Comparison of ENCODE assay signal across 13 cellular contexts in the genomic region with DNA sequence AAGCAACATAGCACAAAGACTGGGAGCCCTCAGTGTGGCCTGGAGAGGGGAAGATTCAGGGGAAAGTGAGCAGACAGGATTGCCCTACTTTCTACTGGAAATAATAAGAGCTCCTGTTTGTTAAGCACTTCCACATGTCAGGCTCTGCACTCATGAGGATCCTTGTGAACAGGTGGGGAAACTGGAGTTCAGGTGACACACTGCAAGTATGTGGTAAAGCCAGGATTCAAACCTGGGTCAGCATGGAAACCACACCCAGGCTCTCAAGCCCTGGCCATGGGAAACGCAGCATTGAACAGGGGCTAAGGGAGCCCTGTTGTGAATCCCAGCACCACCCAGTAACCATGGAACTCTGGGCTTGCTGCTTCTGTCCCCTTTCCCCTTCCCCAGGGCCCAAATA. TPM values are rescaled to one million over a fixed set of nuclear protein-coding genes. Genes with fewer than 3 reads are reported as not detected.
DNase-seq lines count a peak whose midpoint lies in the region; TF ChIP-seq lines count a peak whose summit lies in the region.
"Had no signal": no experiment of that assay in that cellular context is flagged by ENCODE, and none has a peak within 500 bp of the region (broad histone marks: within the 10 kb centered on the region; RNA-seq: fewer than 3 reads in every experiment).

No MANE protein-coding gene starts in this region.

- 81% methylated on average over 1 of the region's 1 CpG for WGBS in mesenchymal stem cell

- H3K4me3 ChIP-seq in SU-DHL-6 (ENCODE audit: insufficient read depth, low read length, poor library complexity, severe bottlenecking), result no peak overlapping the region
- H3K4me3 ChIP-seq in mesenchymal stem cell (ENCODE audit: insufficient read depth in 1 of 2, low read depth in 1 of 2, low read length in 2 of 2), result no peak overlapping the region
- no peak overlapping the region for H3K4me3 ChIP-seq in Karpas-422 (ENCODE audit: low read length)
- H3K4me3 ChIP-seq: BLaER1, SJSA1, vagina had no signal

- TF ChIP-seq CTCF in Calu3 (IDR thresholded peaks at IDR 0.05; ENCODE audit: unreplicated experiment) (no peak), SU-DHL-6 (IDR thresholded peaks at IDR 0.05; ENCODE audit: insufficient read depth, low read length, poor library complexity, severe bottlenecking) (no peak)

- CTCF ChIA-PET in Calu3 (lab: Charles Lee), result interaction anchor here (0.8 to 25.3 kb wide), 12 partner anchors 11 to 177 kb away, joined by 3 to 1048 read pairs (median 6); a partner anchor contains a TSS

- H2BK12ac ChIP-seq in mesenchymal stem cell (ENCODE audit: low read length in 2 of 2), result no peak overlapping the region

- no peak overlapping the region for H3K4ac ChIP-seq in mesenchymal stem cell (ENCODE audit: low read depth in 1 of 2, low read length in 2 of 2)

- H3K23ac ChIP-seq in mesenchymal stem cell (ENCODE audit: low read length in 2 of 2), result no peak overlapping the region

- H2BK5ac ChIP-seq in mesenchymal stem cell (ENCODE audit: low read depth, low read length, poor library complexity, severe bottlenecking), result no peak overlapping the region

- no peak overlapping the region for H4K8ac ChIP-seq in mesenchymal stem cell (ENCODE audit: low read length)

- no peaks in the 10 kb centered on the region for H3K9me2 ChIP-seq in SU-DHL-6 (replicated peaks; ENCODE audit: insufficient read depth, low read length)
- H3K9me2 ChIP-seq in Karpas-422 (replicated peaks; ENCODE audit: insufficient read depth, low read length), result no peaks in the 10 kb centered on the region

- H3K4me1 ChIP-seq in mesenchymal stem cell (ENCODE audit: control insufficient read depth, insufficient read depth, low read depth, low read length), result peaks cover 52% of the 10 kb centered on the region
- peaks cover 2% of the 10 kb centered on the region; the same call in 1 of the 2 replicates for H3K4me1 ChIP-seq in Karpas-422 (ENCODE audit: low read length)

- H2BK15ac ChIP-seq in mesenchymal stem cell (ENCODE audit: low read depth, poor library complexity, severe bottlenecking), result no peak overlapping the region

- no peaks in the 10 kb centered on the region for H3K9me3 Mint-ChIP-seq in Calu3 (ENCODE audit: low read depth, unreplicated experiment)
- H3K9me3 Mint-ChIP-seq: activated naive CD4-positive, alpha-beta T cell treated with anti-CD3 and anti-CD28 coated beads, Interleukin-2, amount 50 U/mL, for 24 hours; naive thymus-derived CD4-positive, alpha-beta T cell had no signal

- intact Hi-C loops in Calu3 (cut with micrococcal nuclease; ENCODE audit: unreplicated experiment), result loop anchor here (5.0 kb wide), 1 partner anchor 160 kb away; a partner anchor contains a TSS

- H3K9ac ChIP-seq in SU-DHL-6 (ENCODE audit: low read length) (no peak overlapping the region), mesenchymal stem cell (ENCODE audit: low read length) (peak overlapping the region; percentile 86), Karpas-422 (ENCODE audit: low read length) (no peak overlapping the region)
- H3K9ac ChIP-seq: BLaER1 had no signal

- no peaks in the 10 kb centered on the region for H3K27me3 Mint-ChIP-seq in Calu3 (ENCODE audit: unreplicated experiment)
- H3K27me3 Mint-ChIP-seq: activated naive CD4-positive, alpha-beta T cell treated with anti-CD3 and anti-CD28 coated beads, Interleukin-2, amount 50 U/mL, for 24 hours; naive thymus-derived CD4-positive, alpha-beta T cell had no signal

- no peak overlapping the region for H3K4me2 ChIP-seq in SU-DHL-6 (ENCODE audit: low read depth, low read length, poor library complexity, severe bottlenecking)
- H3K4me2 ChIP-seq in mesenchymal stem cell (ENCODE audit: low read length, poor library complexity, severe bottlenecking), result no peak overlapping the region
- no peak overlapping the region for H3K4me2 ChIP-seq in Karpas-422 (ENCODE audit: low read depth, low read length, poor library complexity, severe bottlenecking)
- H3K4me2 ChIP-seq: BLaER1 had no signal

- H3K79me2 ChIP-seq in SU-DHL-6 (ENCODE audit: insufficient read depth, low read length) (no peaks in the 10 kb centered on the region), Karpas-422 (ENCODE audit: low read length) (no peaks in the 10 kb centered on the region)

- peaks cover 24% of the 10 kb centered on the region for H3F3A ChIP-seq in SU-DHL-6 (ENCODE audit: insufficient read depth)

- peaks cover 72% of the 10 kb centered on the region for H3K4me1 Mint-ChIP-seq in Calu3 (ENCODE audit: low read depth, unreplicated experiment)

- no peak overlapping the region for H2BK120ac ChIP-seq in mesenchymal stem cell (ENCODE audit: low read depth, low read length)

- no peak overlapping the region for H2AFZ ChIP-seq in SU-DHL-6 (ENCODE audit: low read depth, low read length, severe bottlenecking)
- H2AFZ ChIP-seq in mesenchymal stem cell (ENCODE audit: low read depth, low read length), result no peak overlapping the region
- H2AFZ ChIP-seq in Karpas-422 (ENCODE audit: low read length), result no peak overlapping the region

- H3K14ac ChIP-seq in mesenchymal stem cell (ENCODE audit: low read length in 2 of 2), result no peak overlapping the region

- no peaks in the 10 kb centered on the region for H4K20me1 ChIP-seq in SU-DHL-6 (ENCODE audit: low read depth, low read length)
- H4K20me1 ChIP-seq in Karpas-422 (ENCODE audit: insufficient read depth, low read depth, low read length), result no peaks in the 10 kb centered on the region

- peak overlapping the region; percentile 9 for H3K4me3 Mint-ChIP-seq in Calu3 (ENCODE audit: low read depth, unreplicated experiment)
- H3K4me3 Mint-ChIP-seq: activated naive CD4-positive, alpha-beta T cell treated with anti-CD3 and anti-CD28 coated beads, Interleukin-2, amount 50 U/mL, for 24 hours; naive thymus-derived CD4-positive, alpha-beta T cell had no signal

- peaks cover 32% of the 10 kb centered on the region for H3K79me1 ChIP-seq in mesenchymal stem cell (replicated peaks; ENCODE audit: low read length, poor library complexity, severe bottlenecking)

- peak; percentile 1 for DNase-seq in A172 (ENCODE audit: low spot score)
- no peak for DNase-seq in Calu3
- DNase-seq in mesenchymal stem cell, result no peak
- DNase-seq in stimulated activated CD4-positive, alpha-beta T cell treated with anti-CD3 and anti-CD28 coated beads, Interleukin-4, amount 100 ng/mL, for 4 hours, result no peak
- DNase-seq in RPMI8226, result no peak
- DNase-seq in NCI-H226, result no peak
- no peak for DNase-seq in Karpas-422

- H3K36me3 ChIP-seq in SU-DHL-6 (ENCODE audit: low read length) (no peaks in the 10 kb centered on the region), mesenchymal stem cell (ENCODE audit: control insufficient read depth in 1 of 2, insufficient read depth in 2 of 2, low read depth in 1 of 2, low read length in 2 of 2) (peaks cover 68 to 71% of the 10 kb centered on the region in 2 experiments), Karpas-422 (ENCODE audit: insufficient read depth, low read length) (peaks cover 39% of the 10 kb centered on the region)

- H3K27ac ChIP-seq in SU-DHL-6 (ENCODE audit: low read depth, low read length), result peak overlapping the region; percentile 11; the same call in 1 of the 2 replicates
- peak overlapping the region; percentile 96 for H3K27ac ChIP-seq in mesenchymal stem cell (ENCODE audit: low read length, poor library complexity, severe bottlenecking)
- H3K27ac ChIP-seq in Karpas-422 (ENCODE audit: low read length), result no peak overlapping the region
- H3K27ac ChIP-seq: BLaER1, SJSA1, vagina had no signal

- peak overlapping the region; percentile 47 for H2AK5ac ChIP-seq in mesenchymal stem cell (ENCODE audit: low read length, severe bottlenecking)

- no TSS peak for BruUV-seq in Calu3 (replicated peaks; lab: Mats Ljungman, UMichigan)

- no peak overlapping the region for H4K91ac ChIP-seq in mesenchymal stem cell (ENCODE audit: low read length)

- H3K27me3 ChIP-seq in SU-DHL-6 (ENCODE audit: low read length) (no peaks in the 10 kb centered on the region), mesenchymal stem cell (ENCODE audit: control insufficient read depth in 1 of 2, insufficient read depth in 1 of 2, low read length in 2 of 2) (no peaks in the 10 kb centered on the region), Karpas-422 (ENCODE audit: low read length) (no peaks in the 10 kb centered on the region)
- H3K27me3 ChIP-seq: BLaER1, SJSA1, vagina had no signal

- H3K27ac Mint-ChIP-seq in Calu3 (ENCODE audit: unreplicated experiment), result peak overlapping the region; percentile 98
- H3K27ac Mint-ChIP-seq: activated naive CD4-positive, alpha-beta T cell treated with anti-CD3 and anti-CD28 coated beads, Interleukin-2, amount 50 U/mL, for 24 hours had no signal

- no peak overlapping the region for H3K18ac ChIP-seq in mesenchymal stem cell (ENCODE audit: low read depth in 1 of 2, low read length in 2 of 2)

- H3K9me3 ChIP-seq in SU-DHL-6 (ENCODE audit: insufficient read depth, low read length) (no peaks in the 10 kb centered on the region), mesenchymal stem cell (ENCODE audit: control insufficient read depth, low read length) (no peaks in the 10 kb centered on the region), Karpas-422 (ENCODE audit: low read length) (no peaks in the 10 kb centered on the region)
- H3K9me3 ChIP-seq: BLaER1, SJSA1, vagina had no signal

- peaks cover 100% of the 10 kb centered on the region for H3K36me3 Mint-ChIP-seq in Calu3 (ENCODE audit: insufficient read depth, unreplicated experiment)

RNA-seq across cellular contexts. Expression of a gene that starts 42.8 kb away (rescaled TPM):
- 395 and 602 TPM in 2 replicates for total RNA-seq in A172 (2014; rRNA removed; shearing (Covaris generic))
- total RNA-seq in Calu3 (2022), result 347 and 431 TPM in 2 replicates
- polyA plus RNA-seq in mesenchymal stem cell (2013, experiment 1 of 2), result 260 TPM
- 254 TPM for polyA plus RNA-seq in mesenchymal stem cell (2013, experiment 2 of 2)
- total RNA-seq in Karpas-422 (2014; rRNA removed; shearing (Covaris generic); ENCODE audit: low replicate concordance), result 5.0 TPM in 1 of 2 replicates, not detected in the other
- polyA plus RNA-seq: naive thymus-derived CD4-positive, alpha-beta T cell had no signal

RNA-seq across cellular contexts. Expression of a gene that starts 48.0 kb away (rescaled TPM):
- total RNA-seq in A172 (2014; rRNA removed; shearing (Covaris generic)), result 58.2 and 67.9 TPM in 2 replicates
- total RNA-seq in Calu3 (2022), result 342 and 378 TPM in 2 replicates
- 291 TPM for polyA plus RNA-seq in mesenchymal stem cell (2013, experiment 1 of 2)
- polyA plus RNA-seq in mesenchymal stem cell (2013, experiment 2 of 2), result 287 TPM
- total RNA-seq in Karpas-422 (2014; rRNA removed; shearing (Covaris generic); ENCODE audit: low replicate concordance), result 54.4 and 69.6 TPM in 2 replicates

Comparison
In these comparisons a context has a peak if more than half of its experiments do, and no peak if none do; other contexts are left out.
1. RNA of a gene that starts 42.8 kb away (total RNA-seq): 395 to 602 TPM in A172 and 347 to 431 TPM in Calu3; 5.0 TPM in Karpas-422; every median in the first group is over 10 times any median in the second.